ENCODE assay signal across 8 cellular contexts in genomic region chr2:199973703-199974102, GRCh38. TPM values are rescaled to one million over a fixed set of nuclear protein-coding genes. Genes with fewer than 3 reads are reported as not detected.
A peak's percentile ranks its signal among the peaks of the same experiment; 100 is the strongest.
DNase-seq lines count a peak whose midpoint lies in the region; ATAC-seq lines count a peak whose summit lies in the region.

No MANE protein-coding gene starts in this region.

- ATAC-seq in Right ventricle myocardium inferior (peak; percentile 42), GM18517 (IDR thresholded peaks at IDR 0.05; ENCODE audit: unreplicated experiment) (no peak), HG02571 (IDR thresholded peaks at IDR 0.05; ENCODE audit: unreplicated experiment) (no peak)

- DNase-seq in Right ventricle myocardium inferior (ENCODE audit: missing footprints) (no peak), cardiac septum (ENCODE audit: low spot score) (no peak), OCI-M1 (lab: John Stamatoyannopoulos, UW) (peak; percentile 31), fibroblast of peridontal ligament (ENCODE audit: extremely low read depth) (peak; percentile 83), renal cortical epithelial cell (ENCODE audit: low read depth) (peak; percentile 63)
- DNase-seq in stimulated activated CD4-positive, alpha-beta T cell treated with anti-CD3 and anti-CD28 coated beads, Interleukin-4, amount 100 ng/mL, for 1 hour = no peak

- intact Hi-C loops in Right ventricle myocardium inferior (cut with DNase I) (loop anchor here (5.0 kb wide), 1 partner anchor 729 kb away; no protein-coding TSS in a partner anchor), cardiac septum (cut with DNase I) (no loop called here)

RNA-seq across cellular contexts. Expression of gene MAIP1, which starts 18.3 kb away (rescaled TPM):
- total RNA-seq in Right ventricle myocardium inferior (24.9 TPM), cardiac septum (20.6 TPM), renal cortical epithelial cell (26.2 and 31.3 TPM in 2 replicates)

RNA-seq across cellular contexts. Expression of gene TYW5, which starts 18.4 kb away (rescaled TPM):
- total RNA-seq in Right ventricle myocardium inferior = 2.7 TPM
- total RNA-seq in cardiac septum = 3.1 TPM
- total RNA-seq in renal cortical epithelial cell = 8.7 and 12.0 TPM in 2 replicates

Comparison
In these comparisons a context has a peak if more than half of its experiments do, and no peak if none do; other contexts are left out.
1. DNase-seq: peak in OCI-M1 (single experiment), fibroblast of peridontal ligament (single experiment) and renal cortical epithelial cell (single experiment); none in Right ventricle myocardium inferior (single experiment), cardiac septum (single experiment) and stimulated activated CD4-positive, alpha-beta T cell treated with anti-CD3 and anti-CD28 coated beads, Interleukin-4, amount 100 ng/mL, for 1 hour (single experiment).